In genomic region chr3:52339612-52340011, GRCh38 we compare ENCODE assay signal across 8 cellular contexts. TPM values are rescaled to one million over a fixed set of nuclear protein-coding genes. Genes with fewer than 3 reads are reported as not detected.
DNase-seq lines count a peak whose midpoint lies in the region; ATAC-seq and TF ChIP-seq lines count a peak whose summit lies in the region.

No MANE protein-coding gene starts in this region.

- H3K9me3 Mint-ChIP-seq in GM23338 (no peaks in the 10 kb centered on the region), memory B cell (no peaks in the 10 kb centered on the region)
- no peaks in the 10 kb centered on the region for H3K9me3 Mint-ChIP-seq in effector memory CD8-positive, alpha-beta T cell

- intact Hi-C loops in thyroid gland (cut with DNase I), result loop anchor here (5.0 kb wide), 2 partner anchors 47 to 107 kb away; no protein-coding TSS in a partner anchor

- H3K4me2 ChIP-seq in GM23338, result no peak overlapping the region

- ATAC-seq in GM23338 (peak; percentile 40), memory B cell (ENCODE audit: low read depth) (peak; percentile 70), HG03039 (IDR thresholded peaks at IDR 0.05; ENCODE audit: unreplicated experiment) (no peak)
- ATAC-seq in effector memory CD8-positive, alpha-beta T cell (replicated peaks), result peak; percentile 77

- H3K9me2 ChIP-seq in GM23338 (ENCODE audit: insufficient read depth), result no peaks in the 10 kb centered on the region

- no peaks in the 10 kb centered on the region for H3K9me3 ChIP-seq in thyroid gland

- no peaks in the 10 kb centered on the region for H3F3A ChIP-seq in GM23338 (replicated peaks; ENCODE audit: low read depth)

- no peak overlapping the region for H2AFZ ChIP-seq in GM23338

- no peaks in the 10 kb centered on the region for H3K36me3 ChIP-seq in GM23338 (ENCODE audit: insufficient read depth)
- no peaks in the 10 kb centered on the region for H3K36me3 ChIP-seq in thyroid gland

- H3K4me3 Mint-ChIP-seq in GM23338, result no peak overlapping the region
- H3K4me3 Mint-ChIP-seq in effector memory CD8-positive, alpha-beta T cell, result no peak overlapping the region
- H3K4me3 Mint-ChIP-seq in memory B cell, result no peak overlapping the region

- H3K4me3 ChIP-seq in GM23338 (no peak overlapping the region), thyroid gland (replicated peaks in 1 of 3) (no peak overlapping the region)

- TF ChIP-seq POLR2A in thyroid gland (IDR thresholded peaks at IDR 0.05), result no peak

- no peaks in the 10 kb centered on the region for H3K4me1 ChIP-seq in GM23338 (ENCODE audit: insufficient read depth)
- peaks cover 7 to 11% of the 10 kb centered on the region in 2 donors for H3K4me1 ChIP-seq in thyroid gland

- no peaks in the 10 kb centered on the region for H3K4me1 Mint-ChIP-seq in GM23338
- H3K4me1 Mint-ChIP-seq in effector memory CD8-positive, alpha-beta T cell (ENCODE audit: low read depth in 2 of 2), result peaks cover 4 to 8% of the 10 kb centered on the region in 2 donors
- peaks cover 8% of the 10 kb centered on the region for H3K4me1 Mint-ChIP-seq in memory B cell

- no peaks in the 10 kb centered on the region for H3K79me2 ChIP-seq in GM23338 (replicated peaks; ENCODE audit: insufficient read depth)

- H3K27me3 ChIP-seq in GM23338 (ENCODE audit: insufficient read depth) (no peaks in the 10 kb centered on the region), thyroid gland (no peaks in the 10 kb centered on the region)

- H3K36me3 Mint-ChIP-seq in GM23338 (ENCODE audit: low read depth) (no peaks in the 10 kb centered on the region), memory B cell (peaks cover 19% of the 10 kb centered on the region)
- H3K36me3 Mint-ChIP-seq in effector memory CD8-positive, alpha-beta T cell (ENCODE audit: insufficient read depth), result peaks cover 7% of the 10 kb centered on the region

- H3K27me3 Mint-ChIP-seq in GM23338 (ENCODE audit: insufficient read depth, low read depth, poor library complexity) (peaks cover 10% of the 10 kb centered on the region), memory B cell (no peaks in the 10 kb centered on the region)
- no peaks in the 10 kb centered on the region for H3K27me3 Mint-ChIP-seq in effector memory CD8-positive, alpha-beta T cell

- WGBS in thyroid gland, 2 donors, result 3 to 4% methylated on average over 3 of the region's 3 CpGs

- H3K27ac ChIP-seq in GM23338 (ENCODE audit: low read depth), result no peak overlapping the region
- peak overlapping the region; percentile 16; the same call in 1 of the 2 replicates for H3K27ac ChIP-seq in VCaP
- H3K27ac ChIP-seq in thyroid gland, result no peak overlapping the region

- TF ChIP-seq CTCF in GM23338 (conservative IDR thresholded peaks at IDR 0.05; ENCODE audit: low read depth in 2 of 2), result peak; percentile 83 to 91
- TF ChIP-seq CTCF in VCaP (conservative IDR thresholded peaks at IDR 0.05), result peak; percentile 86
- TF ChIP-seq CTCF in thyroid gland (IDR thresholded peaks at IDR 0.05), result peak in 5 of 6 experiments; percentile 55 to 98 (median 68)

- DNase-seq in Ammon's horn (ENCODE audit: low spot score), result peak; percentile 74
- DNase-seq in GM23338 (ENCODE audit: low spot score), result peak; percentile 78
- DNase-seq in NCI-H2227 treated with DMSO at 0.1 percent for 48 hours (lab: John Stamatoyannopoulos, UW), result peak; percentile 80
- peak; percentile 57 to 61 (median 57) for DNase-seq in effector memory CD8-positive, alpha-beta T cell
- peak; percentile 40 to 67 for DNase-seq in memory B cell (ENCODE audit: low spot score in 2 of 2)
- peak; percentile 26 to 32 for DNase-seq in thyroid gland

- H3K27ac Mint-ChIP-seq in GM23338, result no peak overlapping the region
- H3K27ac Mint-ChIP-seq in effector memory CD8-positive, alpha-beta T cell, result no peak overlapping the region
- no peak overlapping the region for H3K27ac Mint-ChIP-seq in memory B cell

- H4K20me1 ChIP-seq in GM23338 (replicated peaks; ENCODE audit: insufficient read depth), result no peaks in the 10 kb centered on the region

TF ChIP-seq in GM23338, 12 proteins besides CTCF, POLR2A, EP300 and RAD21 (continues in another document):
- TF ChIP-seq POLR2AphosphoS5 (IDR thresholded peaks at IDR 0.05; ENCODE audit: low read depth) (no peak), REST (IDR thresholded peaks at IDR 0.05; ENCODE audit: unreplicated experiment) (no peak), CREB1 (CRISPR knock-in tag; IDR thresholded peaks at IDR 0.05; ENCODE audit: low read depth) (no peak), STAT1 (IDR thresholded peaks at IDR 0.05; ENCODE audit: unreplicated experiment) (no peak), ZNF331 (CRISPR knock-in tag; IDR thresholded peaks at IDR 0.05; ENCODE audit: low read depth) (no peak)

RNA-seq across cellular contexts. Expression of gene DNAH1, which starts 23.5 kb away (rescaled TPM):
- 0.35 and 1.8 TPM in 2 replicates for total RNA-seq in GM23338 (2014; rRNA removed; shearing (Covaris generic))
- 0.17 and 0.81 TPM in 2 replicates for polyA plus RNA-seq in GM23338 (2016; fragmentation: Nextera tagmentation; extraction: Ambion mirVana)
- 10 to 100 TPM in 1 of 4 donors, 1 to 10 TPM in 3; 4.6 to 14.2 (median 7.5) TPM for total RNA-seq in thyroid gland

RNA-seq across cellular contexts. Expression of gene GLYCTK, which starts 52.0 kb away (rescaled TPM):
- 7.5 and 8.3 TPM in 2 replicates for total RNA-seq in GM23338 (2014; rRNA removed; shearing (Covaris generic))
- polyA plus RNA-seq in GM23338 (2016; fragmentation: Nextera tagmentation; extraction: Ambion mirVana), result 3.0 and 3.8 TPM in 2 replicates
- 10 to 100 TPM in 3 of 4 donors, 1 to 10 TPM in 1; 8.9 to 20.3 (median 15.3) TPM for total RNA-seq in thyroid gland

Comparison
In these comparisons a context has a peak if more than half of its experiments do, and no peak if none do; other contexts are left out.
1. DNase-seq: peak in every context shown above with its lines; median percentile 80 in NCI-H2227 treated with DMSO at 0.1 percent for 48 hours; 78 in GM23338; 74 in Ammon's horn; 57 in effector memory CD8-positive, alpha-beta T cell; 54 in memory B cell; 29 in thyroid gland.